In genomic region chr17:27323538-27324212, GRCh38 we compare ENCODE assay signal across 8 cellular contexts. TPM values are rescaled to one million over a fixed set of nuclear protein-coding genes. Genes with fewer than 3 reads are reported as not detected.
DNase-seq lines count a peak whose midpoint lies in the region; ATAC-seq and TF ChIP-seq lines count a peak whose summit lies in the region.

No MANE protein-coding gene starts in this region.

- peak; percentile 27 for DNase-seq in activated effector memory CD4-positive, alpha-beta T cell treated with anti-CD3 and anti-CD28 coated beads, Interleukin-2, amount 50 U/mL, for 16 hours
- DNase-seq in activated effector memory CD4-positive, alpha-beta T cell treated with Interleukin-2 at 50 U/mL for 16 hours: no peak
- DNase-seq in colonic mucosa: peak; percentile 93
- peak; percentile 49 to 70 (median 59) for DNase-seq in right lobe of liver
- DNase-seq in activated naive CD4-positive, alpha-beta T cell (lab: John Stamatoyannopoulos, UW): no peak
- DNase-seq in NCI-H1048 (lab: John Stamatoyannopoulos, UW): no peak

- TF ChIP-seq POLR2A in right lobe of liver (IDR thresholded peaks at IDR 0.05): no peak

- H3K4me1 ChIP-seq in colonic mucosa (peaks cover 12% of the 10 kb centered on the region), right lobe of liver (peaks cover 0 to 20% (median 2%) of the 10 kb centered on the region in 4 donors)

- WGBS in right lobe of liver (ENCODE audit: insufficient coverage, low coverage, low lambda C conversion rate, missing lambda C conversion rate): 40% methylated on average over 3 of the region's 7 CpGs

- TF ChIP-seq CTCF in colonic mucosa (IDR thresholded peaks at IDR 0.05): no peak
- TF ChIP-seq CTCF in right lobe of liver (IDR thresholded peaks at IDR 0.05): no peak

- H3K9ac ChIP-seq in colonic mucosa (ENCODE audit: low read depth in 2 of 2, low read length in 2 of 2): peak overlapping the region in 1 of 2 donors; percentile 51

- H3K36me3 ChIP-seq in colonic mucosa: no peaks in the 10 kb centered on the region
- peaks cover 0 to 2% (median 0%) of the 10 kb centered on the region in 4 donors for H3K36me3 ChIP-seq in right lobe of liver

- H3K9me3 ChIP-seq in colonic mucosa: no peaks in the 10 kb centered on the region
- no peaks in the 10 kb centered on the region for H3K9me3 ChIP-seq in right lobe of liver

- H3K27me3 ChIP-seq in colonic mucosa (no peaks in the 10 kb centered on the region), right lobe of liver (no peaks in the 10 kb centered on the region)

- peak; percentile 61 to 77 (median 74) for ATAC-seq in right lobe of liver
- ATAC-seq in GM19463 (IDR thresholded peaks at IDR 0.05; ENCODE audit: unreplicated experiment): no peak
- ATAC-seq in HG02642 (IDR thresholded peaks at IDR 0.05; ENCODE audit: poor library complexity, unreplicated experiment): no peak

- intact Hi-C loops in colonic mucosa (cut with DNase I) (no loop called here), right lobe of liver (cut with DNase I) (no loop called here)

- H3K27ac ChIP-seq in colonic mucosa (peak overlapping the region; percentile 64), right lobe of liver (no peak overlapping the region)

- H3K4me3 ChIP-seq in colonic mucosa (no peak overlapping the region), right lobe of liver (no peak overlapping the region)

RNA-seq across cellular contexts. Expression of gene WSB1, which starts 29.8 kb away (rescaled TPM):
- total RNA-seq in colonic mucosa (100 to 1,000 TPM in 1 of 2 donors, 10 to 100 TPM in 1; 94.2 to 150 TPM), right lobe of liver (10 to 100 TPM; 28.3 to 97.6 (median 35.0) TPM)

Comparison
In these comparisons a context has a peak if more than half of its experiments do, and no peak if none do; other contexts are left out.
1. DNase-seq: peak in activated effector memory CD4-positive, alpha-beta T cell treated with anti-CD3 and anti-CD28 coated beads, Interleukin-2, amount 50 U/mL, for 16 hours (single experiment), colonic mucosa (single experiment) and right lobe of liver (3 of 3); none in activated effector memory CD4-positive, alpha-beta T cell treated with Interleukin-2 at 50 U/mL for 16 hours (single experiment), activated naive CD4-positive, alpha-beta T cell (0 of 4) and NCI-H1048 (single experiment).
2. ATAC-seq: peak in right lobe of liver (4 of 4); none in GM19463 (single experiment) and HG02642 (single experiment).